ENCODE assay signal across 31 cellular contexts in the genomic region with DNA sequence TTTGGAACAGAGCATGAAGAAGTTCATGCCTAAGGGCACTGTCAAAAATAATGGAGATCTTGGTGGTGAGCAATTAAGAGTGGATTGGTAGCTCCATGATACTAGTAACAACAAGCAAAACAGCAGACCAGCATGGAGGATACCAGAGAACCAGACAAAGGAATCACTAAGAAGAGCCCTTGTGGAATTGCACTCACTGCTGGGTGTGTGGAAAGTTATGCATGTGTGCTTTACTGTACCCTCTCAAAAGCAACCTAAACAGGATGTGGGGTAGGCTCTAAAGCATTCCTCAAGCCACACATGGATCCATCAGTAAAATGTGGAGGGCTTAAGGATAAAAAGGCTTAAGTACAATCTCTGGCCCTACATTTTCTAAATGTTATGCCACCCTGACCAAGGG.
DNase-seq lines count a peak whose midpoint lies in the region; ATAC-seq and TF ChIP-seq lines count a peak whose summit lies in the region.
"Had no signal": no experiment of that assay in that cellular context is flagged by ENCODE, and none has a peak within 500 bp of the region (broad histone marks: within the 10 kb centered on the region; RNA-seq: fewer than 3 reads in every experiment).

No MANE protein-coding gene starts in this region.

- H3K9ac ChIP-seq in IMR-90 (ENCODE audit: low read depth, low read length) = no peak overlapping the region

- no TSS peak for BruUV-seq in IMR-90 (replicated peaks; lab: Mats Ljungman, UMichigan)

- H2BK20ac ChIP-seq in IMR-90 (ENCODE audit: low read depth, low read length) = 0 out of 2 replicates have a peak overlapping the region, but pooled peaks have one; percentile 14

- H4K91ac ChIP-seq in IMR-90 (ENCODE audit: insufficient read depth, low read depth, low read length) = no peak overlapping the region

- no peak overlapping the region for H4K5ac ChIP-seq in IMR-90 (ENCODE audit: low read depth, low read length)

- peak; percentile 14 for DNase-seq in IMR-90
- DNase-seq in cardiac fibroblast (ENCODE audit: low read depth in 2 of 2) = peak; percentile 5 to 48
- DNase-seq in lung microvascular endothelial cell (ENCODE audit: low read depth in 2 of 2) = peak; percentile 3 to 15
- DNase-seq in Right ventricle myocardium superior = no peak
- DNase-seq in GM19238 (ENCODE audit: insufficient read length, low spot score) = no peak
- no peak for DNase-seq in stimulated activated CD4-positive, alpha-beta T cell treated with anti-CD3 and anti-CD28 coated beads, Interleukin-1b, Interleukin-23, amount 100 ng/mL, for 48 hours
- DNase-seq: activated B cell treated with CpG ODN at 0.5 μM for 24 hours; activated CD4-positive, alpha-beta T cell treated with anti-CD3 and anti-CD28 coated beads, Interleukin-2, amount 50 U/mL, for 1 hour; activated effector memory CD4-positive, alpha-beta T cell treated with anti-CD3 and anti-CD28 coated beads, Interleukin-2, amount 50 U/mL, for 16 hours; activated T-cell treated with anti-CD3 and anti-CD28 coated beads, Interleukin-2, amount 50 U/mL, for 24 hours; anterior cingulate cortex; caudate nucleus; CD4-positive, alpha-beta memory T cell; endodermal cell; gastrocnemius medialis; H9; left cardiac atrium; NCI-H1048; NCI-H1694; NCI-H446 treated with DMSO at 0.1 percent for 48 hours; NCI-H774; pancreas; retina; RPMI8226; stimulated activated CD8-positive, alpha-beta memory T cell treated with anti-CD3 and anti-CD28 coated beads, Interleukin-4, amount 100 ng/mL, for 48 hours; stomach; uterus had no signal

- H3K79me1 ChIP-seq in IMR-90 (ENCODE audit: low read depth in 1 of 2, low read length in 2 of 2) = no peaks in the 10 kb centered on the region

- H2AFZ ChIP-seq in ACC112 (ENCODE audit: low read length, unreplicated experiment) = no peak overlapping the region
- no peak overlapping the region for H2AFZ ChIP-seq in IMR-90 (replicated peaks; ENCODE audit: low read length, poor library complexity)

- POLR2A ChIA-PET in IMR-90 (lab: Charles Lee; ENCODE audit: unreplicated experiment) = no interaction called here

- H4K8ac ChIP-seq in IMR-90 (ENCODE audit: low read depth in 2 of 2, low read length in 2 of 2) = no peak overlapping the region

- H3K4me3 ChIP-seq in ACC112 (ENCODE audit: low read depth, low read length) (peak overlapping the region; percentile 8; the same call in 1 of the 2 replicates), IMR-90 (ENCODE audit: insufficient read depth, low read depth, low read length) (no peak overlapping the region), cardiac fibroblast (replicated peaks in 1 of 2; ENCODE audit: low read depth in 2 of 2, low read length in 2 of 2) (no peak overlapping the region)
- H3K4me3 ChIP-seq: gastrocnemius medialis, lung, pancreas, stomach, uterus had no signal

- H3K14ac ChIP-seq in IMR-90 (replicated peaks; ENCODE audit: low read depth, low read length) = no peak overlapping the region

- H3K27ac ChIP-seq in ACC112 (ENCODE audit: low read depth, low read length) (peak overlapping the region; percentile 99), IMR-90 (ENCODE audit: insufficient read depth, low read length) (no peak overlapping the region)
- H3K27ac ChIP-seq: gastrocnemius medialis, pancreas, stomach, uterus had no signal

- H3K27me3 ChIP-seq in ACC112 (ENCODE audit: insufficient read depth, low read length) = no peaks in the 10 kb centered on the region
- H3K27me3 ChIP-seq in IMR-90 (ENCODE audit: control insufficient read depth, insufficient read depth, low read length) = no peaks in the 10 kb centered on the region
- H3K27me3 ChIP-seq: gastrocnemius medialis, stomach, uterus had no signal

- no peaks in the 10 kb centered on the region for H3K9me1 ChIP-seq in IMR-90 (ENCODE audit: insufficient read depth, low read length)

- 0 out of 3 replicates have a peak overlapping the region, but pooled peaks have one; percentile 39 for H2BK15ac ChIP-seq in IMR-90 (ENCODE audit: low read depth, low read length)

- H2BK120ac ChIP-seq in IMR-90 (ENCODE audit: low read depth, low read length) = 0 out of 2 replicates have a peak overlapping the region, but pooled peaks have one; percentile 8

- no peak overlapping the region for H2AK9ac ChIP-seq in IMR-90 (replicated peaks; ENCODE audit: low read depth, low read length, poor library complexity)

- no peak overlapping the region for H3K23ac ChIP-seq in IMR-90 (ENCODE audit: low read depth, low read length)

- TF ChIP-seq RAD21 in IMR-90 (IDR thresholded peaks at IDR 0.05; ENCODE audit: low read length) = no peak

- no peak overlapping the region for H3K4me2 ChIP-seq in IMR-90 (ENCODE audit: low read depth, low read length)

- TF ChIP-seq CTCF in IMR-90 (conservative IDR thresholded peaks at IDR 0.05; ENCODE audit: low read depth, low read length) (no peak), cardiac fibroblast (IDR thresholded peaks at IDR 0.05; ENCODE audit: low read depth, low read length) (no peak)

- peak overlapping the region; percentile 61; the same call in 1 of the 2 replicates for H3K4ac ChIP-seq in IMR-90 (ENCODE audit: low read depth, low read length)

- H4K20me1 ChIP-seq in IMR-90 (ENCODE audit: insufficient read depth, low read length) = no peaks in the 10 kb centered on the region

- H2BK5ac ChIP-seq in IMR-90 (ENCODE audit: low read depth, low read length, poor library complexity, severe bottlenecking) = no peak overlapping the region

- intact Hi-C loops in IMR-90 (cut with micrococcal nuclease) = no loop called here
- intact Hi-C loops in Right ventricle myocardium superior (cut with DNase I) = no loop called here

- H3K9me3 ChIP-seq in IMR-90 (ENCODE audit: control insufficient read depth, insufficient read depth, low read length) = peaks cover 3% of the 10 kb centered on the region; the same call in 1 of the 2 replicates
- H3K9me3 ChIP-seq: gastrocnemius medialis, pancreas had no signal

- dilution Hi-C loops in IMR-90 (cut with HindIII; ENCODE audit: low sequenced_read_pairs, unreplicated experiment) = no loop called here

- H3K36me3 ChIP-seq in ACC112 (ENCODE audit: insufficient read depth, low read length) (no peaks in the 10 kb centered on the region), IMR-90 (ENCODE audit: control insufficient read depth, insufficient read depth, low read length) (no peaks in the 10 kb centered on the region)
- H3K36me3 ChIP-seq: gastrocnemius medialis, pancreas, stomach, uterus had no signal

- peaks cover 3% of the 10 kb centered on the region for H3K79me2 ChIP-seq in ACC112 (ENCODE audit: control insufficient read depth, insufficient read depth, low read length, unreplicated experiment)

- H3K4me1 ChIP-seq in ACC112 (ENCODE audit: control insufficient read depth, insufficient read depth, low read length, unreplicated experiment) (peaks cover 40% of the 10 kb centered on the region), IMR-90 (ENCODE audit: control insufficient read depth, insufficient read depth, low read length) (no peaks in the 10 kb centered on the region)
- H3K4me1 ChIP-seq: gastrocnemius medialis, pancreas, stomach, uterus had no signal

- TF ChIP-seq POLR2A in IMR-90 (IDR thresholded peaks at IDR 0.05; ENCODE audit: low read depth, low read length) = no peak

- ATAC-seq in IMR-90 (ENCODE audit: low read depth) (no peak), GM19023 (IDR thresholded peaks at IDR 0.05; ENCODE audit: unreplicated experiment) (no peak), Right ventricle myocardium superior (ENCODE audit: poor library complexity) (no peak)
- ATAC-seq: esophagus mucosa, gastrocnemius medialis, left cardiac atrium, pancreas had no signal

- CTCF ChIA-PET in IMR-90 (lab: Yijun Ruan, JAX) = no interaction called here

- no peak overlapping the region for H3K56ac ChIP-seq in IMR-90 (ENCODE audit: extremely low read depth, insufficient read depth, low read length)

- H3K18ac ChIP-seq in IMR-90 (ENCODE audit: low read depth, low read length) = no peak overlapping the region

- in situ Hi-C loops in IMR-90 (cut with MboI; ENCODE audit: low sequenced_read_pairs) = no loop called here

- no peak overlapping the region for H2AK5ac ChIP-seq in IMR-90 (ENCODE audit: low read depth, low read length)

TF ChIP-seq in IMR-90, 13 proteins besides CTCF, POLR2A, EP300 and RAD21:
- TF ChIP-seq, protein P1, sequence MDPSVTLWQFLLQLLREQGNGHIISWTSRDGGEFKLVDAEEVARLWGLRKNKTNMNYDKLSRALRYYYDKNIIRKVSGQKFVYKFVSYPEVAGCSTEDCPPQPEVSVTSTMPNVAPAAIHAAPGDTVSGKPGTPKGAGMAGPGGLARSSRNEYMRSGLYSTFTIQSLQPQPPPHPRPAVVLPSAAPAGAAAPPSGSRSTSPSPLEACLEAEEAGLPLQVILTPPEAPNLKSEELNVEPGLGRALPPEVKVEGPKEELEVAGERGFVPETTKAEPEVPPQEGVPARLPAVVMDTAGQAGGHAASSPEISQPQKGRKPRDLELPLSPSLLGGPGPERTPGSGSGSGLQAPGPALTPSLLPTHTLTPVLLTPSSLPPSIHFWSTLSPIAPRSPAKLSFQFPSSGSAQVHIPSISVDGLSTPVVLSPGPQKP (IDR thresholded peaks at IDR 0.05; ENCODE audit: borderline replicate concordance, low read depth, low read length) = no peak
- TF ChIP-seq, protein P2, sequence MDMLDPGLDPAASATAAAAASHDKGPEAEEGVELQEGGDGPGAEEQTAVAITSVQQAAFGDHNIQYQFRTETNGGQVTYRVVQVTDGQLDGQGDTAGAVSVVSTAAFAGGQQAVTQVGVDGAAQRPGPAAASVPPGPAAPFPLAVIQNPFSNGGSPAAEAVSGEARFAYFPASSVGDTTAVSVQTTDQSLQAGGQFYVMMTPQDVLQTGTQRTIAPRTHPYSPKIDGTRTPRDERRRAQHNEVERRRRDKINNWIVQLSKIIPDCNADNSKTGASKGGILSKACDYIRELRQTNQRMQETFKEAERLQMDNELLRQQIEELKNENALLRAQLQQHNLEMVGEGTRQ (IDR thresholded peaks at IDR 0.05; ENCODE audit: low read depth, low read length) = no peak
- no peak for TF ChIP-seq MXI1 (IDR thresholded peaks at IDR 0.05; ENCODE audit: borderline replicate concordance, low read depth, low read length)
- TF ChIP-seq CHD1 (IDR thresholded peaks at IDR 0.05; ENCODE audit: low read depth, low read length) = no peak
- TF ChIP-seq CEBPB (IDR thresholded peaks at IDR 0.05; ENCODE audit: low read depth, low read length) = no peak
- no peak for TF ChIP-seq RFX5 (IDR thresholded peaks at IDR 0.05; ENCODE audit: low read depth, low read length)
- no peak for TF ChIP-seq FOS (IDR thresholded peaks at IDR 0.05; ENCODE audit: low read depth, low read length)
- no peak for TF ChIP-seq MAZ (IDR thresholded peaks at IDR 0.05; ENCODE audit: borderline replicate concordance, low read depth, low read length)
- no peak for TF ChIP-seq NFE2L2 (IDR thresholded peaks at IDR 0.05; ENCODE audit: low read depth, low read length)
- no peak for TF ChIP-seq RCOR1 (IDR thresholded peaks at IDR 0.05; ENCODE audit: insufficient replicate concordance, low read length)
- TF ChIP-seq SMC3 (IDR thresholded peaks at IDR 0.05; ENCODE audit: low read depth, low read length) = no peak
- no peak for TF ChIP-seq MAFK (IDR thresholded peaks at IDR 0.05; ENCODE audit: low read depth, low read length)
- no peak for TF ChIP-seq BHLHE40 (IDR thresholded peaks at IDR 0.05; ENCODE audit: low read depth, low read length)
TF ChIP-seq in IMR-90: peak in this region for 0.

Comparison
In these comparisons a context has a peak if more than half of its experiments do, and no peak if none do; other contexts are left out.
1. DNase-seq: peak in IMR-90 (single experiment), cardiac fibroblast (2 of 2) and lung microvascular endothelial cell (2 of 2); none in Right ventricle myocardium superior (single experiment), GM19238 (single experiment) and stimulated activated CD4-positive, alpha-beta T cell treated with anti-CD3 and anti-CD28 coated beads, Interleukin-1b, Interleukin-23, amount 100 ng/mL, for 48 hours (single experiment).